8 cellular contexts compared by ENCODE assay signal in the genomic region with DNA sequence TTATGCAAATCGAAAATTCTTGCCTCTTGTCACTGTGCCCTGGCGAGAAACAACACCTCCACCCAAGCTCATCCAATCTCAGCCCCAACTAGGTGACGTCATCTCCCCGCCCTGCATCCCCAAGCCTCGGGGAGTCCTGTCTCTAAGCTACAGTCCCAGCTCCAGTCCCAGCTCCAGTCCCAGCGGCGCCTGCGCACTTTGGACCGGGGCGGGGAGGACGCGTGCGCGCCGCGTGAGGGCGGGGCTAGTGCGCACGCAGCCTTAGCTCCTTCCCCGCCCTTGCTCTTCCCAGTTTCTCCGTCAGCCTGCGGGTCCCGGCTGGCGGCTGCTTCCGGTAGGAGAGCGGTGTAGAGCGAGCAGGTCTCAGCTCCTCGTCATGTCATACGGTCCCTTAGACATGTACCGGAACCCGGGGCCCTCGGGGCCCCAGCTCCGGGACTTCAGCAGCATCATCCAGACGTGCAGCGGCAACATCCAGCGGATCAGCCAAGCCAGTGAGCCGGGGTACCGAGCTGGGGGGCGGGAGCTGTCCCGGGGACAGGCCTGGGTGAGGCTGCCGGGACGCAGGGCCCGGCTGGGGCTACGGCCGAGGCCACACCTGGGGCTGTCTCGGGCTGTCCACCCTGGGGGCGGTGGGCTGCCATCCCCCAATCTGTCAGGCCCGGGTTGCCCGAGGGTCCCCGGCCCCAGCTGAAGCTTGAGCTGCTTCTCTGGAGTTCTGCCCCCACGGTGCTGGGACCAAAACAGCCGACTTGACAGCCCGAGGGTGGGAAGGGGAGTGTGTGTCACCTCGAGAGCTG. TPM values are rescaled to one million over a fixed set of nuclear protein-coding genes. Genes with fewer than 3 reads are reported as not detected.
DNase-seq lines count a peak whose midpoint lies in the region; ATAC-seq, FAIRE-seq and TF ChIP-seq lines count a peak whose summit lies in the region.

TSS of gene STX12 (plus strand) at position 288 of the 800 bp plus-strand sequence. CDS start at position 377, 89 bp downstream.

- H4K8ac ChIP-seq in trophoblast cell (ENCODE audit: low read depth, low read length): peak within 1 kb of the TSS; percentile 68

- H3K36me3 ChIP-seq in cardiac muscle cell (no peaks in the 10 kb centered on the region), trophoblast cell (ENCODE audit: control insufficient read depth in 1 of 2, insufficient read depth in 2 of 2, low read length in 2 of 2) (no peaks in the 10 kb centered on the region), transverse colon (no peaks in the 10 kb centered on the region)

- H3K14ac ChIP-seq in trophoblast cell (ENCODE audit: low read length): peak within 1 kb of the TSS; percentile 9

- POLR2A ChIA-PET in T-cell (lab: Charles Lee): interaction anchor here (0.5 to 1.6 kb wide), 9 partner anchors 8 to 895 kb away, joined by 3 to 25 read pairs (median 4); partner anchors contain the start of genes FAM76A (in 2 of the 2) and RNU11 (in 1 of the 2)

- peak within 1 kb of the TSS; percentile 97 to 98 for H3K27ac Mint-ChIP-seq in T-cell

- FAIRE-seq in GM12891 (lab: Jason Lieb, UNC): peak; percentile 98

- peak within 1 kb of the TSS; percentile 37 for H4K12ac ChIP-seq in trophoblast cell (ENCODE audit: low read depth, low read length)

- H3K36me3 Mint-ChIP-seq in T-cell: peaks cover 6% of the 10 kb centered on the region

- no peaks in the 10 kb centered on the region for H3K27me3 Mint-ChIP-seq in T-cell

- peak within 1 kb of the TSS; percentile 77 for H2AFZ ChIP-seq in trophoblast cell (ENCODE audit: insufficient read depth, low read length, poor library complexity)

- in situ Hi-C loops in transverse colon (cut with MboI; ENCODE audit: low pct_ligation_motif_present in 1 of 4, low pct_unique_long_range_greater_than_20kb in 1 of 4, low sequenced_read_pairs in 3 of 4): no loop called here

- peaks cover 5% of the 10 kb centered on the region for H3K79me1 ChIP-seq in trophoblast cell (ENCODE audit: low read length)

- WGBS in adipose tissue, 3 donors: 0% methylated on average over 52 to 54 of the region's 54 CpGs
- WGBS in trophoblast cell (ENCODE audit: extremely low coverage, insufficient coverage, insufficient read length): no CpG with 5 or more reads among the region's 54 CpGs
- WGBS in transverse colon (ENCODE audit: low coverage in 1 of 2), 2 donors: 0% methylated on average over 35 of the region's 54 CpGs; no CpG with 5 or more reads in 1 of the 2 donors

- peak within 1 kb of the TSS; percentile 65 for H3K4ac ChIP-seq in trophoblast cell (ENCODE audit: low read depth, low read length)

- H2AK5ac ChIP-seq in trophoblast cell (ENCODE audit: low read length): peak within 1 kb of the TSS; percentile 0

- H3K18ac ChIP-seq in trophoblast cell (ENCODE audit: low read length): peak within 1 kb of the TSS; percentile 37

- no peak within 1 kb of the TSS for H3K23ac ChIP-seq in trophoblast cell (ENCODE audit: low read length)

- TF ChIP-seq EP300 in transverse colon (IDR thresholded peaks at IDR 0.05; ENCODE audit: low read depth): no peak

- H2BK12ac ChIP-seq in trophoblast cell (ENCODE audit: low read length): no peak within 1 kb of the TSS

- peak within 1 kb of the TSS; percentile 5 for H2BK120ac ChIP-seq in trophoblast cell (ENCODE audit: insufficient read depth, low read length, poor library complexity)

- H2BK5ac ChIP-seq in trophoblast cell (ENCODE audit: low read depth, low read length, poor library complexity): peak within 1 kb of the TSS; percentile 49

- intact Hi-C loops in transverse colon (cut with DNase I; ENCODE audit: low total_unique reads): no loop called here

- H3K4me2 ChIP-seq in trophoblast cell (ENCODE audit: low read length): peak within 1 kb of the TSS; percentile 76

- TF ChIP-seq CTCF in cardiac muscle cell (IDR thresholded peaks at IDR 0.05; ENCODE audit: low read depth, low read length) (no peak), transverse colon (IDR thresholded peaks at IDR 0.05) (no peak)

- peak within 1 kb of the TSS; percentile 85 for H3K9ac ChIP-seq in trophoblast cell (ENCODE audit: low read length)

- CTCF ChIA-PET in T-cell (lab: Charles Lee): interaction anchor here in 1 of 2 donors (0.5 to 1.9 kb wide), 14 partner anchors 25 to 1409 kb away, joined by 3 to 20 read pairs (median 3); partner anchors contain the start of genes FAM76A, SLC9A1 and SRSF4

- H4K91ac ChIP-seq in trophoblast cell (ENCODE audit: low read depth, low read length): peak within 1 kb of the TSS; percentile 56

- H3K27ac ChIP-seq in adipose tissue (ENCODE audit: low read depth, low read length) (peak within 1 kb of the TSS; percentile 92), cardiac muscle cell (peak within 1 kb of the TSS; percentile 82), trophoblast cell (ENCODE audit: low read depth, low read length) (peak within 1 kb of the TSS; percentile 55), transverse colon (peak within 1 kb of the TSS; percentile 93 to 98 (median 96))

- H3K4me3 ChIP-seq in cardiac muscle cell (peak within 1 kb of the TSS; percentile 88), trophoblast cell (ENCODE audit: low read depth, low read length) (peak within 1 kb of the TSS; percentile 89), transverse colon (peak within 1 kb of the TSS; percentile 84 to 98 (median 84))

- H3K4me1 Mint-ChIP-seq in T-cell: peaks cover 29 to 37% (median 36%) of the 10 kb centered on the region in 3 donors

- DNase-seq in GM12891 (ENCODE audit: insufficient read length, low spot score): peak; percentile 87
- peak; percentile 76 for DNase-seq in NCI-H1436 treated with DMSO at 0.1 percent for 48 hours (lab: John Stamatoyannopoulos, UW)
- DNase-seq in T-cell: peak; percentile 96 to 99 (median 98)
- DNase-seq in cardiac muscle cell (ENCODE audit: low read depth in 1 of 2, low spot score in 1 of 2): peak; percentile 98 to 100
- DNase-seq in trophoblast cell: peak; percentile 99 to 100
- peak; percentile 99 for DNase-seq in transverse colon

- H3K27me3 ChIP-seq in cardiac muscle cell (no peaks in the 10 kb centered on the region), trophoblast cell (ENCODE audit: insufficient read depth, low read length) (no peaks in the 10 kb centered on the region), transverse colon (no peaks in the 10 kb centered on the region)

- no peaks in the 10 kb centered on the region for H3K9me3 Mint-ChIP-seq in T-cell

- no peaks in the 10 kb centered on the region for H3K9me3 ChIP-seq in cardiac muscle cell (ENCODE audit: low read depth)
- H3K9me3 ChIP-seq in trophoblast cell (ENCODE audit: insufficient read depth, low read depth, low read length): no peaks in the 10 kb centered on the region
- no peaks in the 10 kb centered on the region for H3K9me3 ChIP-seq in transverse colon

- peaks cover 7% of the 10 kb centered on the region for H3K79me2 ChIP-seq in trophoblast cell (ENCODE audit: control insufficient read depth, insufficient read depth, low read length, poor library complexity)

- peak within 1 kb of the TSS; percentile 84 to 98 (median 93) for H3K4me3 Mint-ChIP-seq in T-cell

- TF ChIP-seq POLR2A in GM12891 (IDR thresholded peaks at IDR 0.05; ENCODE audit: low read depth, low read length): no peak; the same call in 1 of the 2 replicates
- TF ChIP-seq POLR2A in transverse colon (IDR thresholded peaks at IDR 0.05): peak; percentile 95

- H3K4me1 ChIP-seq in cardiac muscle cell (ENCODE audit: low read depth) (no peaks in the 10 kb centered on the region), trophoblast cell (ENCODE audit: control insufficient read depth in 1 of 2, insufficient read depth in 2 of 2, low read length in 2 of 2) (no peaks in the 10 kb centered on the region), transverse colon (peaks cover 7 to 33% (median 10%) of the 10 kb centered on the region in 4 donors)

- ATAC-seq in HG02840 (IDR thresholded peaks at IDR 0.05; ENCODE audit: low FRiP score, unreplicated experiment) (peak; percentile 94), T-cell (replicated peaks in 1 of 4) (peak; percentile 93 to 96 (median 94))

TF ChIP-seq in GM12891, 5 proteins besides CTCF, POLR2A, EP300 and RAD21:
- TF ChIP-seq POLR2AphosphoS5 (IDR thresholded peaks at IDR 0.05; ENCODE audit: low read depth, low read length): peak; percentile 67; the same call in 1 of the 2 replicates
- TF ChIP-seq PAX5 (IDR thresholded peaks at IDR 0.05; ENCODE audit: insufficient read depth, low read length, severe bottlenecking): no peak
- TF ChIP-seq TAF1 (IDR thresholded peaks at IDR 0.05; ENCODE audit: low read depth, low read length): peak; percentile 69
- peak; percentile 90 for TF ChIP-seq POU2F2 (IDR thresholded peaks at IDR 0.05; ENCODE audit: low read depth, low read length)
TF ChIP-seq in GM12891: peak in this region for 3.

RNA-seq across cellular contexts. Expression of gene STX12, which starts in this region (rescaled TPM):
- 14.7 TPM for polyA plus RNA-seq in GM12891 (2012; ENCODE audit: low read depth, missing spikeins)
- total RNA-seq in T-cell: 10 to 100 TPM; 21.2 to 31.4 (median 27.4) TPM
- polyA plus RNA-seq in adipose tissue: 10 to 100 TPM; 14.5 to 52.0 (median 47.5) TPM
- 17.8 and 36.5 TPM in 2 replicates for total RNA-seq in cardiac muscle cell
- 18.5 and 22.3 TPM in 2 replicates for polyA plus RNA-seq in cardiac muscle cell
- polyA plus RNA-seq in trophoblast cell (2013): 30.3 and 35.6 TPM in 2 replicates
- 10 to 100 TPM; 11.3 to 65.3 (median 47.6) TPM for total RNA-seq in transverse colon

Comparison
In these comparisons a context has a peak if more than half of its experiments do, and no peak if none do; other contexts are left out.
1. Peak in every context shown above with its lines: DNase-seq, ATAC-seq, H3K4me3 ChIP-seq and H3K27ac ChIP-seq.